ENCODE assay signal across 7 cellular contexts in genomic region chr3:147191795-147192385, GRCh38.
DNase-seq lines count a peak whose midpoint lies in the region; FAIRE-seq and TF ChIP-seq lines count a peak whose summit lies in the region.

No MANE protein-coding gene starts in this region.

- H3F3A ChIP-seq in GM23248 (ENCODE audit: insufficient read depth), result peaks cover 13% of the 10 kb centered on the region; the same call in 1 of the 2 replicates

- in situ Hi-C loops in GM23248 (cut with MboI), result loop anchor here (10.0 kb wide), 1 partner anchor 367 kb away; no protein-coding TSS in a partner anchor

- H3K9me2 ChIP-seq in GM23248 (ENCODE audit: insufficient read depth), result no peaks in the 10 kb centered on the region

- WGBS in GM23248 (ENCODE audit: low coverage in 1 of 2, low lambda C conversion rate in 2 of 2, missing lambda C conversion rate in 2 of 2), 2 experiments, result 81 to 82% methylated on average over 2 of the region's 2 CpGs

- TF ChIP-seq CTCF in WERI-Rb-1 (IDR thresholded peaks at IDR 0.05; ENCODE audit: low read depth, low read length), result peak; percentile 65

- no peak overlapping the region for H3K27ac ChIP-seq in GM23248
- H3K27ac ChIP-seq in WERI-Rb-1, result no peak overlapping the region

- DNase-seq in GM04503 (ENCODE audit: low read depth) (peak; percentile 27), GM23248 (peak; percentile 68), NCI-H1105 (lab: John Stamatoyannopoulos, UW) (peak; percentile 75), WERI-Rb-1 (peak; percentile 37), iris pigment epithelial cell (ENCODE audit: low read depth) (peak; percentile 78), urothelium cell line (ENCODE audit: low spot score) (peak; percentile 21), T-helper 9 cell (no peak)

- no peak overlapping the region for H3K4me3 ChIP-seq in GM23248
- H3K4me3 ChIP-seq in WERI-Rb-1 (ENCODE audit: low read depth, low read length), result no peak overlapping the region

- H3K4me1 ChIP-seq in GM23248 (ENCODE audit: insufficient read depth), result peaks cover 16% of the 10 kb centered on the region

- H3K27me3 ChIP-seq in GM23248 (replicated peaks; ENCODE audit: insufficient read depth), result no peaks in the 10 kb centered on the region
- H3K27me3 ChIP-seq in WERI-Rb-1 (ENCODE audit: insufficient read depth, low read depth, severe bottlenecking), result no peaks in the 10 kb centered on the region

- FAIRE-seq in urothelium cell line (lab: Jason Lieb, UNC), result no peak

- H3K9me3 ChIP-seq in GM23248 (ENCODE audit: low read depth) (no peaks in the 10 kb centered on the region), WERI-Rb-1 (ENCODE audit: severe bottlenecking) (no peaks in the 10 kb centered on the region)

- H3K9ac ChIP-seq in GM23248, result no peak overlapping the region

- H2AFZ ChIP-seq in GM23248, result peak overlapping the region; percentile 44; the same call in 1 of the 2 replicates

- H3K36me3 ChIP-seq in GM23248 (ENCODE audit: low read depth) (no peaks in the 10 kb centered on the region), WERI-Rb-1 (no peaks in the 10 kb centered on the region)

- H4K20me1 ChIP-seq in GM23248 (ENCODE audit: insufficient read depth), result no peaks in the 10 kb centered on the region

- H3K4me2 ChIP-seq in GM23248 (ENCODE audit: unreplicated experiment), result no peak overlapping the region

- no peaks in the 10 kb centered on the region for H3K79me2 ChIP-seq in GM23248 (ENCODE audit: insufficient read depth)
